32 cellular contexts compared by ENCODE assay signal in genomic region chr3:112260563-112260962, GRCh38. TPM values are rescaled to one million over a fixed set of nuclear protein-coding genes. Genes with fewer than 3 reads are reported as not detected.
"Had no signal": no experiment of that assay in that cellular context is flagged by ENCODE, and none has a peak within 500 bp of the region (broad histone marks: within the 10 kb centered on the region; RNA-seq: fewer than 3 reads in every experiment).

No MANE protein-coding gene starts in this region.

- H3K36me3 Mint-ChIP-seq: activated CD4-positive, alpha-beta memory T cell treated with anti-CD3 and anti-CD28 coated beads for 36 hours had no signal

- H3K9me3 ChIP-seq: adrenal gland, body of pancreas, esophagus muscularis mucosa, gastrocnemius medialis had no signal

- H3K4me1 ChIP-seq: adrenal gland, body of pancreas, esophagus muscularis mucosa, foreskin keratinocyte, gastrocnemius medialis had no signal

- H3K4me1 Mint-ChIP-seq: activated CD4-positive, alpha-beta T cell treated with anti-CD3 and anti-CD28 coated beads for 36 hours; activated CD4-positive, alpha-beta T cell treated with anti-CD3 and anti-CD28 coated beads, Interleukin-2, amount 10 ng/mL, durations not matched to agents 24 days and 14 days had no signal

- DNase-seq: activated CD4-positive, alpha-beta memory T cell treated with anti-CD3 and anti-CD28 coated beads for 36 hours; activated CD4-positive, alpha-beta T cell treated with anti-CD3 and anti-CD28 coated beads for 36 hours; activated CD4-positive, alpha-beta T cell treated with anti-CD3 and anti-CD28 coated beads, Interleukin-2, amount 10 ng/mL, durations not matched to agents 24 days and 14 days; activated CD4-positive, CD25-positive, alpha-beta regulatory T cell; activated CD4-positive, CD25-positive, alpha-beta regulatory T cell treated with anti-CD3 and anti-CD28 coated beads, Interleukin-2, amount 50 U/mL, for 72 hours; activated CD8-positive, alpha-beta memory T cell treated with anti-CD3 and anti-CD28 coated beads, Interleukin-2, amount 10 ng/mL, durations not matched to agents 7 days and 5 days; activated CD8-positive, alpha-beta memory T cell treated with anti-CD3 and anti-CD28 coated beads, Interleukin-2, amount 50 U/mL, for 4 hours; activated CD8-positive, alpha-beta T cell treated with anti-CD3 and anti-CD28 coated beads, Interleukin-2, amount 10 ng/mL, durations not matched to agents 7 days and 5 days; activated effector memory CD4-positive, alpha-beta T cell treated with anti-CD3 and anti-CD28 coated beads, Interleukin-2, amount 50 U/mL, for 16 hours; activated naive CD4-positive, alpha-beta T cell treated with anti-CD3 and anti-CD28 coated beads for 36 hours; activated T-cell treated with anti-CD3 and anti-CD28 coated beads, Interleukin-2, amount 50 U/mL, for 1 hour; activated T-cell treated with anti-CD3 and anti-CD28 coated beads, Interleukin-2, amount 50 U/mL, for 48 hours; adrenal gland; amygdala; aorta; body of pancreas; caudate nucleus; cortex of kidney; dermis blood vessel endothelial cell; effector CD4-positive, alpha-beta T cell; effector memory CD8-positive, alpha-beta T cell; erythroblast; foreskin keratinocyte; gastrocnemius medialis; glutamatergic neuron; T-helper 2 cell had no signal

- H3K27me3 ChIP-seq: adrenal gland, body of pancreas, esophagus muscularis mucosa, gastrocnemius medialis had no signal

- ATAC-seq: activated CD4-positive, alpha-beta T cell treated with anti-CD3 and anti-CD28 coated beads for 36 hours; activated CD8-positive, alpha-beta memory T cell treated with anti-CD3 and anti-CD28 coated beads, Interleukin-2, amount 10 ng/mL, durations not matched to agents 7 days and 5 days; activated CD8-positive, alpha-beta T cell treated with anti-CD3 and anti-CD28 coated beads, Interleukin-2, amount 10 ng/mL, durations not matched to agents 7 days and 5 days; body of pancreas; effector memory CD8-positive, alpha-beta T cell; foreskin keratinocyte; gastrocnemius medialis had no signal

- H3K27ac Mint-ChIP-seq: activated CD4-positive, alpha-beta memory T cell treated with anti-CD3 and anti-CD28 coated beads for 36 hours; activated CD4-positive, alpha-beta T cell treated with anti-CD3 and anti-CD28 coated beads for 36 hours; activated CD4-positive, alpha-beta T cell treated with anti-CD3 and anti-CD28 coated beads, Interleukin-2, amount 10 ng/mL, durations not matched to agents 24 days and 14 days; activated CD8-positive, alpha-beta memory T cell treated with anti-CD3 and anti-CD28 coated beads, Interleukin-2, amount 10 ng/mL, durations not matched to agents 7 days and 5 days; activated CD8-positive, alpha-beta T cell treated with anti-CD3 and anti-CD28 coated beads, Interleukin-2, amount 10 ng/mL, durations not matched to agents 7 days and 5 days; activated naive CD4-positive, alpha-beta T cell treated with anti-CD3 and anti-CD28 coated beads for 36 hours; activated naive CD4-positive, alpha-beta T cell treated with anti-CD3 and anti-CD28 coated beads, Interleukin-2, amount 50 U/mL, for 72 hours; activated T-helper 1 cell treated with anti-CD3 and anti-CD28 coated beads, Interleukin-12 subunit alpha, Interleukin-12 subunit beta, Interleukin-2, Interleukin-4 antibody, amounts not matched to agents 30 ng/mL and 10 ng/mL and 1 ng/mL, durations not matched to agents 14 hours and 24 hours and 36 hours; activated T-helper 2 cell treated with anti-CD3 and anti-CD28 coated beads, Interferon-gamma antibody, Interleukin-2, Interleukin-4, amounts not matched to agents 10 μg/mL and 5 μg/mL and 100 μg/mL, durations not matched to agents 14 hours and 24 hours and 36 hours; effector memory CD8-positive, alpha-beta T cell had no signal

- H3K4me3 Mint-ChIP-seq: activated CD4-positive, alpha-beta memory T cell treated with anti-CD3 and anti-CD28 coated beads for 36 hours; activated CD4-positive, alpha-beta T cell treated with anti-CD3 and anti-CD28 coated beads for 36 hours; activated CD4-positive, alpha-beta T cell treated with anti-CD3 and anti-CD28 coated beads, Interleukin-2, amount 10 ng/mL, durations not matched to agents 24 days and 14 days; activated CD8-positive, alpha-beta memory T cell treated with anti-CD3 and anti-CD28 coated beads, Interleukin-2, amount 10 ng/mL, durations not matched to agents 7 days and 5 days; activated CD8-positive, alpha-beta T cell treated with anti-CD3 and anti-CD28 coated beads, Interleukin-2, amount 10 ng/mL, durations not matched to agents 7 days and 5 days; activated naive CD4-positive, alpha-beta T cell treated with anti-CD3 and anti-CD28 coated beads for 36 hours; activated T-helper 1 cell treated with anti-CD3 and anti-CD28 coated beads, Interleukin-12 subunit alpha, Interleukin-12 subunit beta, Interleukin-2, Interleukin-4 antibody, amounts not matched to agents 30 ng/mL and 10 ng/mL and 1 ng/mL, durations not matched to agents 14 hours and 24 hours and 36 hours; effector memory CD8-positive, alpha-beta T cell had no signal

- H3K27me3 Mint-ChIP-seq: activated CD4-positive, alpha-beta memory T cell treated with anti-CD3 and anti-CD28 coated beads for 36 hours had no signal

- H3K9me3 Mint-ChIP-seq: activated CD4-positive, alpha-beta memory T cell treated with anti-CD3 and anti-CD28 coated beads for 36 hours; activated T-helper 1 cell treated with anti-CD3 and anti-CD28 coated beads, Interleukin-12 subunit alpha, Interleukin-12 subunit beta, Interleukin-2, Interleukin-4 antibody, amounts not matched to agents 30 ng/mL and 10 ng/mL and 1 ng/mL, durations not matched to agents 14 hours and 24 hours and 36 hours; effector memory CD8-positive, alpha-beta T cell had no signal

- H3K27ac ChIP-seq: adrenal gland, body of pancreas, esophagus muscularis mucosa, foreskin keratinocyte, gastrocnemius medialis had no signal

- H3K36me3 ChIP-seq: adrenal gland, esophagus muscularis mucosa, gastrocnemius medialis had no signal

- H3K4me3 ChIP-seq: adrenal gland, body of pancreas, esophagus muscularis mucosa, gastrocnemius medialis had no signal

RNA-seq across cellular contexts. Expression of gene SLC9C1, which starts 33.5 kb away (rescaled TPM):
- total RNA-seq: activated CD4-positive, alpha-beta memory T cell treated with anti-CD3 and anti-CD28 coated beads for 36 hours; activated CD4-positive, alpha-beta T cell treated with anti-CD3 and anti-CD28 coated beads for 36 hours; activated CD4-positive, alpha-beta T cell treated with anti-CD3 and anti-CD28 coated beads, Interleukin-2, amount 10 ng/mL, durations not matched to agents 24 days and 14 days; activated CD8-positive, alpha-beta memory T cell treated with anti-CD3 and anti-CD28 coated beads for 36 hours; activated CD8-positive, alpha-beta T cell treated with anti-CD3 and anti-CD28 coated beads, Interleukin-2, amount 10 ng/mL, durations not matched to agents 7 days and 5 days; activated naive CD4-positive, alpha-beta T cell treated with anti-CD3 and anti-CD28 coated beads for 36 hours; activated naive CD4-positive, alpha-beta T cell treated with anti-CD3 and anti-CD28 coated beads, Interleukin-2, amount 50 U/mL, for 72 hours; activated T-helper 1 cell treated with anti-CD3 and anti-CD28 coated beads, Interleukin-12 subunit alpha, Interleukin-12 subunit beta, Interleukin-2, Interleukin-4 antibody, amounts not matched to agents 30 ng/mL and 10 ng/mL and 1 ng/mL, durations not matched to agents 14 hours and 24 hours and 36 hours; activated T-helper 2 cell treated with anti-CD3 and anti-CD28 coated beads, Interferon-gamma antibody, Interleukin-2, Interleukin-4, amounts not matched to agents 10 μg/mL and 5 μg/mL and 100 μg/mL, durations not matched to agents 14 hours and 24 hours and 36 hours; adrenal gland; body of pancreas; foreskin keratinocyte; gastrocnemius medialis; T-helper 1 cell treated with Interleukin-12 subunit alpha and Interleukin-12 subunit beta and Interleukin-4 antibody, amounts not matched to agents 30 ng/mL and 1 ng/mL, for 36 hours had no signal
- polyA plus RNA-seq: adrenal gland, aorta, foreskin keratinocyte had no signal
